ENCODE assay signal across 8 cellular contexts in genomic region chr1:200038987-200039848, GRCh38. TPM values are rescaled to one million over a fixed set of nuclear protein-coding genes. Genes with fewer than 3 reads are reported as not detected.
A peak's percentile ranks its signal among the peaks of the same experiment; 100 is the strongest.
DNase-seq lines count a peak whose midpoint lies in the region; ATAC-seq and TF ChIP-seq lines count a peak whose summit lies in the region.

No MANE protein-coding gene starts in this region.

- no peaks in the 10 kb centered on the region for H3K9me3 ChIP-seq in thymus (ENCODE audit: control insufficient read depth)

- H3K27me3 Mint-ChIP-seq in activated T-cell treated with anti-CD3 and anti-CD28 coated beads, Interleukin-2, amount 50 U/mL, for 4 hours (ENCODE audit: low read depth): peaks cover 67% of the 10 kb centered on the region
- H3K27me3 Mint-ChIP-seq in MCF 10A (ENCODE audit: insufficient read depth, unreplicated experiment): peaks cover 64% of the 10 kb centered on the region

- CTCF ChIA-PET in MCF 10A (lab: Yijun Ruan, JAX): interaction anchor here (0.5 to 1.5 kb wide), 8 partner anchors 9 to 426 kb away, joined by 3 to 7 read pairs (median 3); no protein-coding TSS in a partner anchor

- BruUV-seq in MCF 10A (replicated peaks; lab: Mats Ljungman, UMichigan): no TSS peak

- no peaks in the 10 kb centered on the region for H3K36me3 Mint-ChIP-seq in activated T-cell treated with anti-CD3 and anti-CD28 coated beads, Interleukin-2, amount 50 U/mL, for 4 hours (ENCODE audit: insufficient read depth)
- H3K36me3 Mint-ChIP-seq in MCF 10A (ENCODE audit: insufficient read depth, unreplicated experiment): no peaks in the 10 kb centered on the region

- H3K4me3 Mint-ChIP-seq in activated T-cell treated with anti-CD3 and anti-CD28 coated beads, Interleukin-2, amount 50 U/mL, for 4 hours: peak overlapping the region; percentile 71
- H3K4me3 Mint-ChIP-seq in MCF 10A (ENCODE audit: unreplicated experiment): peak overlapping the region; percentile 78

- intact Hi-C loops in MCF 10A (cut with micrococcal nuclease) (no loop called here), head of caudate nucleus (cut with DNase I) (no loop called here)

- H3K36me3 ChIP-seq in thymus (ENCODE audit: control insufficient read depth, insufficient read depth): no peaks in the 10 kb centered on the region

- no peaks in the 10 kb centered on the region for H3K9me3 Mint-ChIP-seq in activated T-cell treated with anti-CD3 and anti-CD28 coated beads, Interleukin-2, amount 50 U/mL, for 4 hours
- H3K9me3 Mint-ChIP-seq in MCF 10A (ENCODE audit: unreplicated experiment): no peaks in the 10 kb centered on the region

- peaks cover 84% of the 10 kb centered on the region for H3K27me3 ChIP-seq in thymus (ENCODE audit: control insufficient read depth, insufficient read depth)

- peaks cover 2% of the 10 kb centered on the region for H3K4me1 ChIP-seq in thymus (ENCODE audit: control insufficient read depth, insufficient read depth, low read length)

- no peak overlapping the region for H3K27ac Mint-ChIP-seq in MCF 10A (ENCODE audit: low read depth, unreplicated experiment)

- H3K4me3 ChIP-seq in thymus (ENCODE audit: low read length): peak overlapping the region; percentile 39

- POLR2A ChIA-PET in MCF 10A (lab: Yijun Ruan, JAX): interaction anchor here (0.6 to 1.2 kb wide), 4 partner anchors 10 to 296 kb away, joined by 3 to 5 read pairs (median 4); partner anchors contain the start of gene NR5A2

- under 1% methylated on average over 79 of the region's 79 CpGs for WGBS in thymus

- no peak for TF ChIP-seq CTCF in MCF 10A (IDR thresholded peaks at IDR 0.05; ENCODE audit: unreplicated experiment)

- peak; percentile 51 to 60 for ATAC-seq in activated T-cell treated with anti-CD3 and anti-CD28 coated beads, Interleukin-2, amount 50 U/mL, for 4 hours
- ATAC-seq in left lobe of liver: peak; percentile 54

- H3K27ac ChIP-seq in thymus (ENCODE audit: low read depth): no peak overlapping the region

- peaks cover 36% of the 10 kb centered on the region for H3K4me1 Mint-ChIP-seq in activated T-cell treated with anti-CD3 and anti-CD28 coated beads, Interleukin-2, amount 50 U/mL, for 4 hours (ENCODE audit: low read depth)
- no peaks in the 10 kb centered on the region for H3K4me1 Mint-ChIP-seq in MCF 10A (ENCODE audit: insufficient read depth, unreplicated experiment)

- no peak for DNase-seq in activated T-cell treated with anti-CD3 and anti-CD28 coated beads, Interleukin-2, amount 50 U/mL, for 4 hours
- no peak for DNase-seq in activated T-cell treated with anti-CD3 and anti-CD28 coated beads, Interleukin-2, amount 50 U/mL, for 1 hour
- DNase-seq in NCI-H345 (lab: John Stamatoyannopoulos, UW): peak; percentile 53
- peak; percentile 51 for DNase-seq in MCF 10A (ENCODE audit: unreplicated experiment)
- peak; percentile 78 for DNase-seq in left lobe of liver (ENCODE audit: low spot score)
- DNase-seq in activated gamma-delta T cell treated with Interleukin-2 at 50 U/mL for 16 hours: no peak
- no peak for DNase-seq in head of caudate nucleus

RNA-seq across cellular contexts. Expression of gene NR5A2, which starts 11.7 kb away (rescaled TPM):
- total RNA-seq in activated T-cell treated with anti-CD3 and anti-CD28 coated beads, Interleukin-2, amount 50 U/mL, for 4 hours: under 1 TPM in 1 of 3 donors, not detected in 2; 0.08 TPM
- total RNA-seq in MCF 10A (2022): 0.09 TPM in 1 of 2 replicates, not detected in the other
- 27.9 TPM for total RNA-seq in left lobe of liver
- 0.94 TPM for polyA plus RNA-seq in thymus

Comparison
In these comparisons a context has a peak if more than half of its experiments do, and no peak if none do; other contexts are left out.
1. DNase-seq: peak in NCI-H345 (single experiment), MCF 10A (single experiment) and left lobe of liver (single experiment); none in activated T-cell treated with anti-CD3 and anti-CD28 coated beads, Interleukin-2, amount 50 U/mL, for 4 hours (single experiment), activated T-cell treated with anti-CD3 and anti-CD28 coated beads, Interleukin-2, amount 50 U/mL, for 1 hour (single experiment), activated gamma-delta T cell treated with Interleukin-2 at 50 U/mL for 16 hours (single experiment) and head of caudate nucleus (0 of 42).
2. RNA of gene NR5A2, which starts 11.7 kb away (total RNA-seq): 27.9 TPM in left lobe of liver (single experiment); 0.09 TPM in MCF 10A and 0.08 TPM in activated T-cell treated with anti-CD3 and anti-CD28 coated beads, Interleukin-2, amount 50 U/mL, for 4 hours; every median in the first group is over 10 times any median in the second.